Comparison of ENCODE assay signal across 8 cellular contexts in the genomic region with DNA sequence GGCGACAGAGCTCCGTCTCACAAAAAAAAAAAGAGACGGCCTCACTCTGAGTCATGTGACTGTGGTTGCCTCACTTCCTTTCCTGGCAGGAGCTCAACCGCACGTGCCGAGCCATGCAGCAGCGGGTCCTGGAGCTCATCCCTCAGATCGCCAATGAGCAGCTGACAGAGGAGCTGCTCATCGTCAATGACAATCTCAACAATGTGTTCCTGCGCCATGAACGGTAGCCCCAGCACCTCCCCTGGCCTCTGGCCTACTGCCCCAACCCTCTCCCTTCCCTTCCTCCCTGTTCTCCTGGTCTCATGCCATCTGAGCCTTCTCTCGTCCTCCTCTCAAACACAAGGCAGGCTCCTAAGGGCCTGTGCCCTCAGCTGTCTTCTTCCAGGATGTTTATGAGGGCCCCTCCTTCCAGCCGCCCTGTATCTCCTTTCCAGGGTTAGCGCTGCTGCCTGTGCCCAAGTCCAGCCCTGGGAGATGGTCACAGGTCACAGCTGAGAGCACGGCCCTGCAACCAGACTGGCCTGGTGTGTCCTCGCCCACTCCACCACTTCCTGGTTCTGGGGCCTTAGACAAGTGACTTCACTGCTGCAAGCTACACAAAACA. TPM values are rescaled to one million over a fixed set of nuclear protein-coding genes. Genes with fewer than 3 reads are reported as not detected.
DNase-seq lines count a peak whose midpoint lies in the region; ATAC-seq and TF ChIP-seq lines count a peak whose summit lies in the region.

No MANE protein-coding gene starts in this region.

- peak overlapping the region; percentile 98 for H2AK5ac ChIP-seq in IMR-90 (ENCODE audit: low read depth, low read length)
- H2AK5ac ChIP-seq in mesendoderm (ENCODE audit: low read length), result no peak overlapping the region

- peak overlapping the region; percentile 90 for H3K4ac ChIP-seq in IMR-90 (ENCODE audit: low read depth, low read length)
- no peak overlapping the region for H3K4ac ChIP-seq in mesendoderm (ENCODE audit: low read depth, low read length)

- CTCF ChIA-PET in IMR-90 (lab: Yijun Ruan, JAX), result interaction anchor here (0.7 kb wide), 1 partner anchor 64 kb away, joined by 3 read pairs; no protein-coding TSS in a partner anchor

- TF ChIP-seq POLR2A in IMR-90 (IDR thresholded peaks at IDR 0.05; ENCODE audit: low read depth, low read length), result no peak
- TF ChIP-seq POLR2A in thyroid gland (IDR thresholded peaks at IDR 0.05), result no peak

- peak overlapping the region; percentile 25 to 90 (median 82) for H3K27ac Mint-ChIP-seq in naive B cell

- TF ChIP-seq RAD21 in IMR-90 (IDR thresholded peaks at IDR 0.05; ENCODE audit: low read length), result no peak

- H3K9me1 ChIP-seq in IMR-90 (ENCODE audit: insufficient read depth, low read length), result peaks cover 10% of the 10 kb centered on the region

- peak overlapping the region; percentile 93 for H2AK9ac ChIP-seq in IMR-90 (replicated peaks; ENCODE audit: low read depth, low read length, poor library complexity)

- H3K27me3 ChIP-seq in IMR-90 (ENCODE audit: control insufficient read depth, insufficient read depth, low read length) (no peaks in the 10 kb centered on the region), thyroid gland (no peaks in the 10 kb centered on the region), mesendoderm (ENCODE audit: insufficient read depth, low read length, poor library complexity) (no peaks in the 10 kb centered on the region)

- H3K4me1 ChIP-seq in IMR-90 (ENCODE audit: control insufficient read depth, insufficient read depth, low read length), result peaks cover 4% of the 10 kb centered on the region
- peaks cover 0 to 8% of the 10 kb centered on the region in 2 donors for H3K4me1 ChIP-seq in thyroid gland
- H3K4me1 ChIP-seq in mesendoderm (ENCODE audit: control insufficient read depth, low read depth, low read length), result no peaks in the 10 kb centered on the region

- H2BK20ac ChIP-seq in IMR-90 (ENCODE audit: low read depth, low read length), result peak overlapping the region; percentile 75; the same call in 1 of the 2 replicates

- H3K18ac ChIP-seq in IMR-90 (ENCODE audit: low read depth, low read length) (no peak overlapping the region), mesendoderm (ENCODE audit: low read length) (no peak overlapping the region)

- no peaks in the 10 kb centered on the region for H3K9me3 Mint-ChIP-seq in naive B cell

- ATAC-seq in IMR-90 (ENCODE audit: low read depth) (peak; percentile 73), naive B cell (ENCODE audit: low read depth in 2 of 2) (peak; percentile 50 to 52), HG03521 (IDR thresholded peaks at IDR 0.05; ENCODE audit: unreplicated experiment) (no peak)
- ATAC-seq in activated CD4-positive, CD25-positive, alpha-beta regulatory T cell treated with anti-CD3 and anti-CD28 coated beads, Interleukin-2, amount 50 U/mL, for 24 hours, result peak; percentile 79 to 92

- H2AFZ ChIP-seq in IMR-90 (replicated peaks; ENCODE audit: low read length, poor library complexity), result peak overlapping the region; percentile 91

- no peak overlapping the region for H4K5ac ChIP-seq in IMR-90 (ENCODE audit: low read depth, low read length)
- no peak overlapping the region for H4K5ac ChIP-seq in mesendoderm (ENCODE audit: low read length)

- peak overlapping the region; percentile 65 for H2BK5ac ChIP-seq in IMR-90 (ENCODE audit: low read depth, low read length, poor library complexity, severe bottlenecking)
- H2BK5ac ChIP-seq in mesendoderm (ENCODE audit: low read length), result no peak overlapping the region

- peaks cover 71% of the 10 kb centered on the region for H3K36me3 ChIP-seq in IMR-90 (ENCODE audit: control insufficient read depth, insufficient read depth, low read length)
- H3K36me3 ChIP-seq in thyroid gland, result peaks cover 73 to 77% of the 10 kb centered on the region in 2 donors
- H3K36me3 ChIP-seq in mesendoderm (ENCODE audit: control insufficient read depth, insufficient read depth, low read length), result peaks cover 6% of the 10 kb centered on the region

- H4K20me1 ChIP-seq in IMR-90 (ENCODE audit: insufficient read depth, low read length), result no peaks in the 10 kb centered on the region

- H3K4me2 ChIP-seq in IMR-90 (ENCODE audit: low read depth, low read length) (no peak overlapping the region), mesendoderm (ENCODE audit: low read length) (no peak overlapping the region)

- H3K4me3 Mint-ChIP-seq in naive B cell, result peak overlapping the region in 5 of 8 donors; percentile 45 to 85 (median 56)

- H3K23ac ChIP-seq in IMR-90 (ENCODE audit: low read depth, low read length) (peak overlapping the region; percentile 33; the same call in 1 of the 2 replicates), mesendoderm (ENCODE audit: low read length) (no peak overlapping the region)

- in situ Hi-C loops in IMR-90 (cut with MboI; ENCODE audit: low sequenced_read_pairs), result no loop called here

- H3K56ac ChIP-seq in IMR-90 (ENCODE audit: extremely low read depth, insufficient read depth, low read length), result no peak overlapping the region
- no peak overlapping the region for H3K56ac ChIP-seq in mesendoderm (ENCODE audit: low read length)

- no peak overlapping the region for H3K4me3 ChIP-seq in IMR-90 (ENCODE audit: insufficient read depth, low read depth, low read length)
- H3K4me3 ChIP-seq in thyroid gland (replicated peaks in 1 of 3), result no peak overlapping the region
- no peak overlapping the region for H3K4me3 ChIP-seq in mesendoderm (ENCODE audit: low read length)

- dilution Hi-C loops in IMR-90 (cut with HindIII; ENCODE audit: low sequenced_read_pairs, unreplicated experiment), result no loop called here

- H3K27me3 Mint-ChIP-seq in naive B cell, result no peaks in the 10 kb centered on the region

- peak overlapping the region; percentile 54; the same call in 1 of the 2 replicates for H4K91ac ChIP-seq in IMR-90 (ENCODE audit: insufficient read depth, low read depth, low read length)

- H3K9me3 ChIP-seq in IMR-90 (ENCODE audit: control insufficient read depth, insufficient read depth, low read length), result no peaks in the 10 kb centered on the region
- H3K9me3 ChIP-seq in thyroid gland, result no peaks in the 10 kb centered on the region

- TF ChIP-seq CTCF in IMR-90 (conservative IDR thresholded peaks at IDR 0.05; ENCODE audit: low read depth, low read length) (no peak), thyroid gland (IDR thresholded peaks at IDR 0.05) (no peak)

- peak overlapping the region; percentile 86 for H3K14ac ChIP-seq in IMR-90 (replicated peaks; ENCODE audit: low read depth, low read length)

- H2BK120ac ChIP-seq in IMR-90 (ENCODE audit: low read depth, low read length) (peak overlapping the region; percentile 90), mesendoderm (ENCODE audit: low read depth, low read length) (no peak overlapping the region)

- WGBS in IMR-90 (ENCODE audit: extremely low coverage in 2 of 2, insufficient read length in 1 of 2), 2 experiments, result 8% methylated on average over 6 of the region's 16 CpGs; no CpG with 5 or more reads in 1 of the 2 experiments
- WGBS in thyroid gland, 2 donors, result 79 to 84% methylated on average over 16 of the region's 16 CpGs
- WGBS in mesendoderm (ENCODE audit: extremely low coverage, insufficient coverage, low lambda C conversion rate), result no CpG with 5 or more reads among the region's 16 CpGs

- H3K9ac ChIP-seq in IMR-90 (ENCODE audit: low read depth, low read length) (no peak overlapping the region), mesendoderm (ENCODE audit: low read length) (no peak overlapping the region)

- H3K79me1 ChIP-seq in IMR-90 (ENCODE audit: low read depth in 1 of 2, low read length in 2 of 2), result no peaks in the 10 kb centered on the region
- no peaks in the 10 kb centered on the region for H3K79me1 ChIP-seq in mesendoderm (ENCODE audit: low read length)

- H3K27ac ChIP-seq in IMR-90 (ENCODE audit: insufficient read depth, low read length) (peak overlapping the region; percentile 85), thyroid gland (peak overlapping the region in 2 of 3 donors; percentile 1 to 35), mesendoderm (ENCODE audit: low read depth, low read length) (no peak overlapping the region)

- H3K36me3 Mint-ChIP-seq in naive B cell, result peaks cover 12 to 25% of the 10 kb centered on the region in 2 donors

- H3K79me2 ChIP-seq in mesendoderm (ENCODE audit: control insufficient read depth, insufficient read depth, low read length), result no peaks in the 10 kb centered on the region

- POLR2A ChIA-PET in IMR-90 (lab: Charles Lee; ENCODE audit: unreplicated experiment), result interaction anchor here (0.6 kb wide), 1 partner anchor 31 kb away, joined by 3 read pairs; a partner anchor contains a TSS

- H4K8ac ChIP-seq in IMR-90 (ENCODE audit: low read depth in 2 of 2, low read length in 2 of 2), result peak overlapping the region; percentile 46 to 82; a peak in 2 of 4 replicates
- no peak overlapping the region for H4K8ac ChIP-seq in mesendoderm (ENCODE audit: low read depth, low read length)

- peak overlapping the region; percentile 86; the same call in 1 of the 3 replicates for H2BK15ac ChIP-seq in IMR-90 (ENCODE audit: low read depth, low read length)
- no peak overlapping the region for H2BK15ac ChIP-seq in mesendoderm (replicated peaks; ENCODE audit: low read depth)

- intact Hi-C loops in IMR-90 (cut with micrococcal nuclease), result no loop called here
- intact Hi-C loops in thyroid gland (cut with DNase I), result no loop called here

- peaks cover 11 to 33% (median 17%) of the 10 kb centered on the region in 3 donors for H3K4me1 Mint-ChIP-seq in naive B cell

- no TSS peak for BruUV-seq in IMR-90 (replicated peaks; lab: Mats Ljungman, UMichigan)

- DNase-seq in IMR-90, result peak; percentile 86
- DNase-seq in dermis microvascular lymphatic vessel endothelial cell (ENCODE audit: low read depth in 2 of 2), result peak; percentile 87
- no peak for DNase-seq in naive B cell
- peak; percentile 44 to 45 for DNase-seq in thyroid gland
- no peak for DNase-seq in cerebellar nuclear complex (lab: John Stamatoyannopoulos, UW)
- no peak for DNase-seq in mesendoderm

RNA-seq across cellular contexts. Expression of a gene that starts 30.7 kb away (rescaled TPM):
- total RNA-seq in IMR-90 (2012; rRNA removed), result 38.0 and 39.4 TPM in 2 replicates
- polyA plus RNA-seq in IMR-90 (2012; rRNA removed), result 46.4 and 48.5 TPM in 2 replicates
- 66.1 and 71.8 TPM in 2 replicates for polyA plus RNA-seq in IMR-90 (2012; cell fraction: cytosol; rRNA removed)
- polyA plus RNA-seq in IMR-90 (2012; cell fraction: nucleus; rRNA removed; ENCODE audit: low replicate concordance), result 54.4 and 68.2 TPM in 2 replicates
- total RNA-seq in dermis microvascular lymphatic vessel endothelial cell, result 16.6 and 38.9 TPM in 2 replicates
- polyA plus RNA-seq in naive B cell (ENCODE audit: low read depth in 6 of 6), result 10 to 100 TPM; 15.4 to 24.9 (median 18.8) TPM
- 10 to 100 TPM; 60.5 to 87.1 (median 79.9) TPM for total RNA-seq in thyroid gland
- polyA plus RNA-seq in mesendoderm (2013, experiment 1 of 2), result 11.9 TPM
- 11.1 TPM for polyA plus RNA-seq in mesendoderm (2013, experiment 2 of 2)

RNA-seq across cellular contexts. Expression of a gene that starts 50.5 kb away (rescaled TPM):
- 16.4 and 23.1 TPM in 2 replicates for total RNA-seq in IMR-90 (2012; rRNA removed)
- polyA plus RNA-seq in IMR-90 (2012; rRNA removed), result 49.9 and 50.5 TPM in 2 replicates
- 82.4 and 91.3 TPM in 2 replicates for polyA plus RNA-seq in IMR-90 (2012; cell fraction: cytosol; rRNA removed)
- 45.0 and 48.2 TPM in 2 replicates for polyA plus RNA-seq in IMR-90 (2012; cell fraction: nucleus; rRNA removed; ENCODE audit: low replicate concordance)
- 57.3 and 104 TPM in 2 replicates for total RNA-seq in dermis microvascular lymphatic vessel endothelial cell
- 1 to 10 TPM; 1.2 to 6.3 (median 2.1) TPM for polyA plus RNA-seq in naive B cell (ENCODE audit: low read depth in 6 of 6)
- total RNA-seq in thyroid gland, result 10 to 100 TPM in 1 of 4 donors, 1 to 10 TPM in 3; 5.2 to 13.0 (median 6.9) TPM
- polyA plus RNA-seq in mesendoderm (2013, experiment 1 of 2), result 10.1 TPM
- 11.1 TPM for polyA plus RNA-seq in mesendoderm (2013, experiment 2 of 2)

Comparison
In these comparisons a context has a peak if more than half of its experiments do, and no peak if none do; other contexts are left out.
1. DNase-seq: peak in IMR-90 (single experiment), dermis microvascular lymphatic vessel endothelial cell (2 of 2) and thyroid gland (2 of 2); none in naive B cell (single experiment), cerebellar nuclear complex (0 of 2) and mesendoderm (single experiment).